In the genomic region with DNA sequence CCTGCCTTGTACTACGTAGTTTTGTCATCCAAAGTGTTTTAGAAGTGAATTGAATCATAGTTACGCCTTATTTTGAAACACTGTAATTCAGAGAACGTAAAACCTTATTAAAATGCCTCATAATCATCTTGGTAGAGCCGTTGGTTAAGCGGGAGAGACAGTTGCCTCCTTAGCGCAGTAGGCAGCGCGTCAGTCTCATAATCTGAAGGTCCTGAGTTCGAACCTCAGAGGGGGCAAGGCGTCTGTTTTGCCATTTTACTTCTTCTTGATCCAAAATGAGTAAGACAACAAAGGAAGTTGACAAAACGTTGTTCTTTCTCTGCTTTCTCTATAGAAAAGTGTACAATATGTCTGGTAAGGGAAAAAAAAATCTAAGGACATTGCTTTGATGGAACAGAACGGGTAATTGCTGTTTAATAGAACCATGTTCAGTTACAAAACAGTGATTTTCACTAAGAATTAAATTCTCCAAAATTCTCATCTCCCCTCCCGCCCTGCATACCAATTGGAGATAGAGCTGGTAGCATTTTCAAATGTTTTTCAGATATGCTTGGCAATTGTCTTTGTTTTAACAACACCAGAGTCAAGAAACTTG, we compare ENCODE assay signal across 8 cellular contexts. TPM values are rescaled to one million over a fixed set of nuclear protein-coding genes. Genes with fewer than 3 reads are reported as not detected.
DNase-seq lines count a peak whose midpoint lies in the region; ATAC-seq and TF ChIP-seq lines count a peak whose summit lies in the region.

No MANE protein-coding gene starts in this region.

- H3K4me1 ChIP-seq in mononuclear cell (ENCODE audit: insufficient read depth, low read length), result peaks cover 38% of the 10 kb centered on the region

- H3K9me3 ChIP-seq in mononuclear cell (ENCODE audit: low read depth, low read length), result no peaks in the 10 kb centered on the region

- no peaks in the 10 kb centered on the region for H3K27me3 ChIP-seq in mononuclear cell (ENCODE audit: insufficient read depth, low read length)

- no peak for ATAC-seq in GM19452 (IDR thresholded peaks at IDR 0.05; ENCODE audit: unreplicated experiment)

- TF ChIP-seq CTCF in HFF-Myc (IDR thresholded peaks at IDR 0.05; ENCODE audit: low read depth, low read length, missing control alignments), result no peak
- no peak for TF ChIP-seq CTCF in epithelial cell of esophagus (IDR thresholded peaks at IDR 0.05; ENCODE audit: insufficient read depth, low read depth, low read length, missing control alignments)

- peak overlapping the region; percentile 82 for H3K4me3 ChIP-seq in HFF-Myc (replicated peaks; ENCODE audit: low read depth, low read length)
- peak overlapping the region; percentile 85 for H3K4me3 ChIP-seq in epithelial cell of esophagus (ENCODE audit: low read length)
- peak overlapping the region; percentile 46 for H3K4me3 ChIP-seq in mononuclear cell (ENCODE audit: low read length)

- DNase-seq in AG08395 (ENCODE audit: low spot score) (peak; percentile 52), HFF-Myc (ENCODE audit: extremely low read depth, low read depth) (peak; percentile 58), NOMO-1 treated with DMSO at 0.1 percent for 48 hours (lab: John Stamatoyannopoulos, UW; ENCODE audit: unreplicated experiment) (peak; percentile 69), epithelial cell of esophagus (ENCODE audit: low read depth) (peak; percentile 77)
- DNase-seq in activated CD8-positive, alpha-beta memory T cell treated with anti-CD3 and anti-CD28 coated beads, Interleukin-2, amount 50 U/mL, for 48 hours, result peak; percentile 89
- peak; percentile 86 for DNase-seq in stimulated activated CD8-positive, alpha-beta memory T cell treated with anti-CD3 and anti-CD28 coated beads, Interleukin-4, amount 100 ng/mL, for 48 hours

RNA-seq across cellular contexts. Expression of a gene that starts 20.7 kb away (rescaled TPM):
- total RNA-seq in mononuclear cell, result 18.5 TPM
